In the genomic region with DNA sequence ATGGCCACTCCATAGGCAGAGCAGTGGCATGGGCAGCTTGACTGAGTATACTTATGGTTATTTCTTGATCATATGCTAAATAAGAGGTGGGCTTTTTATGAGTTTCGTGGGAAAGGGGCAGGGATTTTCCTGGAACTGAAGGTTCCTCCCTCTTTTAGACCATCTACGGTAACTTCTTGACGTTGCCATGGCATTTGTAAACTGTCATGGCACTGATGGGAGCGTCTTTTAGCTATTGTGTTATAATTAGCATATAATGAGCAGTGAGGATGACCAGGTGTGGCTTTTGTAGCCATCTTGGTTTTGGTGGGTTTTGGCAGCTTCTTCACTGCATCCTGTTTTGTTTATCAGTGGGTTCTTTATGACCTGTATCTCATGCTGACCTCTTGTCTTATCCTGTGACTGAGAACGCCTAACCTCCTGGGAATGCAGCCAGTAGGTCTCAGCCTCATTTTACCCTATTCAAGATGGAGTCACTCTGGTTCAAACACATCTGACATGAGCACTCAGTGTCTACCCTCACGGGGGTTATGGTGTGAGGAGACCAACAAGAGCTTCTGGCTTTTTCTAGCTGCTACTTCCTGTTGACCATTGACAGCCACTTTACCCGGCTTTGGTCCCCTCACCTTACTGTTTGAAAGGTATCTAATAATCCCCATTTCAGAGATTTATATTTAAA, we compare ENCODE assay signal across 24 cellular contexts.
DNase-seq lines count a peak whose midpoint lies in the region; ATAC-seq, FAIRE-seq and TF ChIP-seq lines count a peak whose summit lies in the region.
"Had no signal": no experiment of that assay in that cellular context is flagged by ENCODE, and none has a peak within 500 bp of the region (broad histone marks: within the 10 kb centered on the region; RNA-seq: fewer than 3 reads in every experiment).

No MANE protein-coding gene starts in this region.

- H2AFZ ChIP-seq in GM12878 (ENCODE audit: control insufficient read depth, low read depth, low read length), result no peak overlapping the region
- H2AFZ ChIP-seq: GM23338 had no signal

- SMC1A ChIA-PET in GM12878 (lab: Charles Lee; ENCODE audit: uncharacterized antibody, unreplicated experiment), result interaction anchor here (0.9 kb wide), 1 partner anchor 9 kb away, joined by 3 read pairs; no protein-coding TSS in a partner anchor

- no peak for TF ChIP-seq RAD21 in A549 (conservative IDR thresholded peaks at IDR 0.05 in 1 of 2, IDR thresholded peaks at IDR 0.05 in 1 of 2)
- no peak for TF ChIP-seq RAD21 in GM12878 (IDR thresholded peaks at IDR 0.05; ENCODE audit: insufficient read depth, low read depth, low read length)

- no peak overlapping the region for H3K4ac ChIP-seq in mesendoderm (ENCODE audit: low read depth, low read length)

- no peak overlapping the region for H3K56ac ChIP-seq in mesendoderm (ENCODE audit: low read length)

- ATAC-seq in A549 (no peak), GM12878 (no peak), HG02678 (IDR thresholded peaks at IDR 0.05; ENCODE audit: unreplicated experiment) (no peak)
- ATAC-seq: GM23338, Panc1 had no signal

- TF ChIP-seq EP300 in A549 (IDR thresholded peaks at IDR 0.05) (no peak), GM12878 (IDR thresholded peaks at IDR 0.05; ENCODE audit: borderline replicate concordance in 1 of 2, control insufficient read depth in 1 of 2, low read depth in 2 of 2, low read length in 2 of 2) (no peak)

- H3K4me3 ChIP-seq in A549, result no peak overlapping the region
- no peak overlapping the region for H3K4me3 ChIP-seq in BLaER1 treated with 17β-estradiol and CSF1 and Interleukin-3, amounts not matched to agents 10 nM and 100 nM
- H3K4me3 ChIP-seq in GM12878, result no peak overlapping the region
- no peak overlapping the region for H3K4me3 ChIP-seq in mesendoderm (ENCODE audit: low read length)
- no peak overlapping the region for H3K4me3 ChIP-seq in breast epithelium
- H3K4me3 ChIP-seq: GM23338 had no signal

- no peak for DNase-seq in A549 (ENCODE audit: low read depth in 1 of 2, low spot score in 1 of 2)
- peak; percentile 55 for DNase-seq in OCI-M1 (lab: John Stamatoyannopoulos, UW)
- DNase-seq in GM12878 (ENCODE audit: low read depth, low spot score), result no peak
- no peak for DNase-seq in mesendoderm
- DNase-seq in breast epithelium (ENCODE audit: low spot score in 2 of 2), result no peak
- DNase-seq: DMS153, H9, HFFc6, KG1, MM.1S, NCI-H1694 treated with DMSO at 0.1 percent for 48 hours, NCI-H2081, NCI-H2171, NCI-H226, NCI-H510A, NCI-H69, SHP77, T-helper 1 cell had no signal

- TF ChIP-seq POLR2A in A549 (IDR thresholded peaks at IDR 0.05; ENCODE audit: low read length) (no peak), GM12878 (IDR thresholded peaks at IDR 0.05; ENCODE audit: low read depth, low read length) (no peak), breast epithelium (IDR thresholded peaks at IDR 0.05) (no peak)

- no peak overlapping the region for H2BK15ac ChIP-seq in mesendoderm (replicated peaks; ENCODE audit: low read depth)

- no peak overlapping the region for H3K18ac ChIP-seq in mesendoderm (ENCODE audit: low read length)

- RAD21 ChIA-PET in GM12878 (lab: Charles Lee; ENCODE audit: unreplicated experiment), result no interaction called here

- H3K23ac ChIP-seq in mesendoderm (ENCODE audit: low read length), result no peak overlapping the region

- intact Hi-C loops in GM12878 (cut with micrococcal nuclease; ENCODE audit: unreplicated experiment), result no loop called here
- intact Hi-C loops in breast epithelium (cut with DNase I; ENCODE audit: low total_unique reads), result no loop called here

- CTCF ChIA-PET in A549 (lab: Yijun Ruan, JAX), result interaction anchor here (1.3 kb wide), 1 partner anchor 9 kb away, joined by 6 read pairs; no protein-coding TSS in a partner anchor
- CTCF ChIA-PET in GM12878 (lab: Yijun Ruan, JAX), result interaction anchor here (0.6 to 1.1 kb wide), 2 partner anchors 15 to 190 kb away, joined by 3 to 4 read pairs; no protein-coding TSS in a partner anchor

- H3K79me2 ChIP-seq in GM12878 (ENCODE audit: control insufficient read depth, insufficient read depth, low read length) (peaks cover 1% of the 10 kb centered on the region; the same call in 1 of the 2 replicates), mesendoderm (ENCODE audit: control insufficient read depth, insufficient read depth, low read length) (peaks cover 2% of the 10 kb centered on the region)

- peaks cover 9% of the 10 kb centered on the region for H3K79me1 ChIP-seq in mesendoderm (ENCODE audit: low read length)

- H2BK5ac ChIP-seq in mesendoderm (ENCODE audit: low read length), result no peak overlapping the region

- TF ChIP-seq CTCF in A549 (IDR thresholded peaks at IDR 0.05) (no peak), GM12878 (IDR thresholded peaks at IDR 0.05 in 2 of 3, conservative IDR thresholded peaks at IDR 0.05 in 1 of 3; ENCODE audit: control insufficient read depth in 2 of 3, extremely low read depth in 1 of 3, insufficient read depth in 1 of 3, low read depth in 3 of 3, low read length in 3 of 3) (no peak), breast epithelium (IDR thresholded peaks at IDR 0.05) (no peak)

- no peak overlapping the region for H4K5ac ChIP-seq in mesendoderm (ENCODE audit: low read length)

- no peaks in the 10 kb centered on the region for H3K27me3 ChIP-seq in BLaER1 treated with 17β-estradiol and CSF1 and Interleukin-3, amounts not matched to agents 10 nM and 100 nM
- H3K27me3 ChIP-seq in GM12878 (replicated peaks in 1 of 2; ENCODE audit: control insufficient read depth in 2 of 2, insufficient read depth in 2 of 2, low read length in 1 of 2) (no peaks in the 10 kb centered on the region), mesendoderm (ENCODE audit: insufficient read depth, low read length, poor library complexity) (no peaks in the 10 kb centered on the region), breast epithelium (no peaks in the 10 kb centered on the region)

- BruUV-seq in GM12878 (replicated peaks; lab: Mats Ljungman, UMichigan), result no TSS peak

- in situ Hi-C loops in GM12878 (cut with MboI), result no loop called here

- peaks cover 0 to 82% (median 12%) of the 10 kb centered on the region in 11 experiments; a peak in 12 of 22 replicates for H3K36me3 ChIP-seq in BLaER1 treated with 17β-estradiol and CSF1 and Interleukin-3, amounts not matched to agents 10 nM and 100 nM
- H3K36me3 ChIP-seq in GM12878 (ENCODE audit: control insufficient read depth in 2 of 2, insufficient read depth in 2 of 2, low read length in 1 of 2) (peaks cover 0 to 3% of the 10 kb centered on the region in 2 experiments; a peak in 3 of 4 replicates), mesendoderm (ENCODE audit: control insufficient read depth, insufficient read depth, low read length) (no peaks in the 10 kb centered on the region), breast epithelium (no peaks in the 10 kb centered on the region)

- 80% methylated on average over 7 of the region's 7 CpGs for WGBS in A549 (ENCODE audit: missing lambda C conversion rate)
- WGBS in GM12878 (ENCODE audit: insufficient coverage, insufficient replicate concordance, low lambda C conversion rate, missing lambda C conversion rate), result 67% methylated on average over 7 of the region's 7 CpGs
- no CpG with 5 or more reads among the region's 7 CpGs for WGBS in mesendoderm (ENCODE audit: extremely low coverage, insufficient coverage, low lambda C conversion rate)

- no peak overlapping the region for H4K8ac ChIP-seq in mesendoderm (ENCODE audit: low read depth, low read length)

- no peak overlapping the region for H2AK5ac ChIP-seq in mesendoderm (ENCODE audit: low read length)

- H3K27ac ChIP-seq in A549, result no peak overlapping the region
- H3K27ac ChIP-seq in BLaER1 treated with 17β-estradiol and CSF1 and Interleukin-3, amounts not matched to agents 10 nM and 100 nM, result peak overlapping the region in 1 of 11 experiments; percentile 41; a peak in 1 of 22 replicates
- H3K27ac ChIP-seq in GM12878 (ENCODE audit: control insufficient read depth, insufficient read depth), result no peak overlapping the region; the same call in 1 of the 2 replicates
- H3K27ac ChIP-seq in mesendoderm (ENCODE audit: low read depth, low read length), result no peak overlapping the region
- H3K27ac ChIP-seq in breast epithelium, result no peak overlapping the region
- H3K27ac ChIP-seq: RWPE1 had no signal

- H3K4me1 ChIP-seq in A549 (peaks cover 35% of the 10 kb centered on the region), GM12878 (ENCODE audit: control insufficient read depth, insufficient read depth, low read length) (peaks cover 6% of the 10 kb centered on the region), mesendoderm (ENCODE audit: control insufficient read depth, low read depth, low read length) (no peaks in the 10 kb centered on the region), breast epithelium (peaks cover 0 to 4% of the 10 kb centered on the region in 2 donors)
- H3K4me1 ChIP-seq in BLaER1 treated with 17β-estradiol and CSF1 and Interleukin-3, amounts not matched to agents 10 nM and 100 nM, result peaks cover 61 to 100% (median 100%) of the 10 kb centered on the region in 10 experiments

- POLR2A ChIA-PET in A549 (lab: Yijun Ruan, JAX), result no interaction called here
- POLR2A ChIA-PET in GM12878 (lab: Charles Lee), result interaction anchor here (0.6 to 1.3 kb wide), 2 partner anchors 11 to 584 kb away, joined by 4 to 5 read pairs; no protein-coding TSS in a partner anchor

- FAIRE-seq in A549 (lab: Jason Lieb, UNC) (no peak), GM12878 (lab: Jason Lieb, UNC) (no peak)
- FAIRE-seq: HTR-8/SVneo had no signal

- H3K4me2 ChIP-seq in A549, result no peak overlapping the region
- peak overlapping the region in 8 of 11 experiments; percentile 25 to 95 (median 90); a peak in 15 of 22 replicates for H3K4me2 ChIP-seq in BLaER1 treated with 17β-estradiol and CSF1 and Interleukin-3, amounts not matched to agents 10 nM and 100 nM
- no peak overlapping the region for H3K4me2 ChIP-seq in GM12878 (ENCODE audit: control insufficient read depth, insufficient read depth)
- no peak overlapping the region for H3K4me2 ChIP-seq in mesendoderm (ENCODE audit: low read length)
- H3K4me2 ChIP-seq: GM23338 had no signal

- H3K9me3 ChIP-seq in A549 (no peaks in the 10 kb centered on the region), GM12878 (replicated peaks; ENCODE audit: control insufficient read depth, insufficient read depth, low read length) (no peaks in the 10 kb centered on the region), breast epithelium (no peaks in the 10 kb centered on the region)
- no peaks in the 10 kb centered on the region for H3K9me3 ChIP-seq in BLaER1 treated with 17β-estradiol and CSF1 and Interleukin-3, amounts not matched to agents 10 nM and 100 nM (replicated peaks in 1 of 11)

- no peak overlapping the region for H3K9ac ChIP-seq in BLaER1 treated with 17β-estradiol and CSF1 and Interleukin-3, amounts not matched to agents 10 nM and 100 nM
- H3K9ac ChIP-seq in GM12878 (ENCODE audit: control insufficient read depth, insufficient read depth, low read length), result no peak overlapping the region
- H3K9ac ChIP-seq in mesendoderm (ENCODE audit: low read length), result no peak overlapping the region

- no peak overlapping the region for H2BK120ac ChIP-seq in mesendoderm (ENCODE audit: low read depth, low read length)

- peaks cover 4 to 100% (median 92%) of the 10 kb centered on the region in 11 experiments; a peak in 21 of 22 replicates for H4K20me1 ChIP-seq in BLaER1 treated with 17β-estradiol and CSF1 and Interleukin-3, amounts not matched to agents 10 nM and 100 nM
- no peaks in the 10 kb centered on the region for H4K20me1 ChIP-seq in GM12878 (ENCODE audit: control insufficient read depth, insufficient read depth)

TF ChIP-seq in GM12878, 131 proteins besides CTCF, POLR2A, EP300 and RAD21 (continues in another document):
- no peak for TF ChIP-seq NFXL1 (IDR thresholded peaks at IDR 0.05; ENCODE audit: borderline replicate concordance)

Comparison
In these comparisons a context has a peak if more than half of its experiments do, and no peak if none do; other contexts are left out.
1. H3K4me2 ChIP-seq: peak in BLaER1 treated with 17β-estradiol and CSF1 and Interleukin-3, amounts not matched to agents 10 nM and 100 nM (8 of 11); none in A549 (single experiment), GM12878 (single experiment) and mesendoderm (single experiment).